In genomic region chr19:47820410-47820809, GRCh38 we compare ENCODE assay signal across 18 cellular contexts. TPM values are rescaled to one million over a fixed set of nuclear protein-coding genes. Genes with fewer than 3 reads are reported as not detected.
"Had no signal": no experiment of that assay in that cellular context is flagged by ENCODE, and none has a peak within 500 bp of the region (broad histone marks: within the 10 kb centered on the region; RNA-seq: fewer than 3 reads in every experiment).

No MANE protein-coding gene starts in this region.

- H3K27ac ChIP-seq: body of pancreas, transverse colon had no signal

- H3K27ac Mint-ChIP-seq: activated naive CD4-positive, alpha-beta T cell treated with anti-CD3 and anti-CD28 coated beads, Interleukin-2, amount 50 U/mL, for 72 hours; activated T-cell treated with anti-CD3 and anti-CD28 coated beads, Interleukin-2, amount 50 U/mL, for 24 hours; dendritic cell treated with granulocyte-macrophage colony-stimulating factor and Interleukin-4, amounts not matched to agents 40 ng/mL and 50 ng/mL, for 4 days; effector memory CD8-positive, alpha-beta T cell; stimulated activated naive B cell treated with anti-CD40 and anti-IgM and Interleukin-4, amounts not matched to agents 10 μg/mL and 1 μg/mL and 100 μg/mL, for 72 hours had no signal

- H3K4me3 ChIP-seq: body of pancreas, transverse colon had no signal

- H3K4me3 Mint-ChIP-seq: activated CD8-positive, alpha-beta memory T cell treated with anti-CD3 and anti-CD28 coated beads, Interleukin-2, amount 10 ng/mL, durations not matched to agents 7 days and 5 days; activated T-cell treated with anti-CD3 and anti-CD28 coated beads, Interleukin-2, amount 50 U/mL, for 24 hours; dendritic cell treated with granulocyte-macrophage colony-stimulating factor and Interleukin-4, amounts not matched to agents 40 ng/mL and 50 ng/mL, for 4 days; effector memory CD8-positive, alpha-beta T cell had no signal

- H3K36me3 Mint-ChIP-seq: activated CD8-positive, alpha-beta memory T cell treated with anti-CD3 and anti-CD28 coated beads, Interleukin-2, amount 10 ng/mL, durations not matched to agents 7 days and 5 days; activated naive CD4-positive, alpha-beta T cell treated with anti-CD3 and anti-CD28 coated beads, Interleukin-2, amount 50 U/mL, for 72 hours; stimulated activated naive B cell treated with anti-CD40 and anti-IgM and Interleukin-4, amounts not matched to agents 10 μg/mL and 1 μg/mL and 100 μg/mL, for 72 hours had no signal

- ATAC-seq: activated CD8-positive, alpha-beta memory T cell treated with anti-CD3 and anti-CD28 coated beads, Interleukin-2, amount 10 ng/mL, durations not matched to agents 7 days and 5 days; activated naive CD4-positive, alpha-beta T cell treated with anti-CD3 and anti-CD28 coated beads, Interleukin-2, amount 50 U/mL, for 72 hours; body of pancreas; effector memory CD8-positive, alpha-beta T cell; left lobe of liver had no signal

- H3K36me3 ChIP-seq: transverse colon had no signal

- H3K4me1 ChIP-seq: body of pancreas, transverse colon had no signal

- DNase-seq: activated CD4-positive, alpha-beta T cell treated with anti-CD3 and anti-CD28 coated beads, Interleukin-2, amount 50 U/mL, for 48 hours; activated CD4-positive, CD25-positive, alpha-beta regulatory T cell treated with anti-CD3 and anti-CD28 coated beads, Interleukin-2, amount 50 U/mL, for 72 hours; activated CD8-positive, alpha-beta memory T cell treated with anti-CD3 and anti-CD28 coated beads, Interleukin-2, amount 10 ng/mL, durations not matched to agents 7 days and 5 days; activated effector memory CD4-positive, alpha-beta T cell treated with anti-CD3 and anti-CD28 coated beads, Interleukin-2, amount 50 U/mL, for 16 hours; activated T-cell treated with anti-CD3 and anti-CD28 coated beads, Interleukin-2, amount 50 U/mL, for 24 hours; amniotic stem cell; body of pancreas; cerebellar nuclear complex; effector memory CD8-positive, alpha-beta T cell; small intestine; transverse colon had no signal

- H3K4me1 Mint-ChIP-seq: activated CD8-positive, alpha-beta memory T cell treated with anti-CD3 and anti-CD28 coated beads, Interleukin-2, amount 10 ng/mL, durations not matched to agents 7 days and 5 days had no signal

- H3K9me3 ChIP-seq: body of pancreas, transverse colon had no signal

RNA-seq across cellular contexts. Expression of gene CRX, which starts 1.3 kb away (rescaled TPM):
- total RNA-seq: activated CD8-positive, alpha-beta memory T cell treated with anti-CD3 and anti-CD28 coated beads, Interleukin-2, amount 10 ng/mL, durations not matched to agents 7 days and 5 days; activated naive CD4-positive, alpha-beta T cell treated with anti-CD3 and anti-CD28 coated beads, Interleukin-2, amount 50 U/mL, for 72 hours; body of pancreas; left lobe of liver; subcutaneous adipose tissue; T-helper 2 cell treated with Interferon-gamma antibody and Interleukin-4, amounts not matched to agents 100 ng/mL and 5 ng/mL, for 36 hours; transverse colon had no signal
- polyA plus RNA-seq: esophagus, small intestine had no signal

RNA-seq across cellular contexts. Expression of gene TPRX1, which starts 16.1 kb away (rescaled TPM):
- total RNA-seq: activated CD8-positive, alpha-beta memory T cell treated with anti-CD3 and anti-CD28 coated beads, Interleukin-2, amount 10 ng/mL, durations not matched to agents 7 days and 5 days; activated naive CD4-positive, alpha-beta T cell treated with anti-CD3 and anti-CD28 coated beads, Interleukin-2, amount 50 U/mL, for 72 hours; body of pancreas; left lobe of liver; subcutaneous adipose tissue; T-helper 2 cell treated with Interferon-gamma antibody and Interleukin-4, amounts not matched to agents 100 ng/mL and 5 ng/mL, for 36 hours; transverse colon had no signal
- polyA plus RNA-seq: esophagus, small intestine had no signal

RNA-seq across cellular contexts. Expression of gene TPRX2, which starts 38.6 kb away (rescaled TPM):
- total RNA-seq: activated CD8-positive, alpha-beta memory T cell treated with anti-CD3 and anti-CD28 coated beads, Interleukin-2, amount 10 ng/mL, durations not matched to agents 7 days and 5 days; activated naive CD4-positive, alpha-beta T cell treated with anti-CD3 and anti-CD28 coated beads, Interleukin-2, amount 50 U/mL, for 72 hours; body of pancreas; left lobe of liver; subcutaneous adipose tissue; T-helper 2 cell treated with Interferon-gamma antibody and Interleukin-4, amounts not matched to agents 100 ng/mL and 5 ng/mL, for 36 hours; transverse colon had no signal
- polyA plus RNA-seq: esophagus, small intestine had no signal
